ENCODE assay signal across 16 cellular contexts in genomic region chr3:25165306-25165705, GRCh38.
"Had no signal": no experiment of that assay in that cellular context is flagged by ENCODE, and none has a peak within 500 bp of the region (broad histone marks: within the 10 kb centered on the region; RNA-seq: fewer than 3 reads in every experiment).

No MANE protein-coding gene starts in this region.

- H3K4me1 ChIP-seq: foreskin keratinocyte, left lung, lower lobe of right lung had no signal

- H3K36me3 ChIP-seq: esophagus muscularis mucosa, gastroesophageal sphincter, heart left ventricle, left lung, lower lobe of right lung had no signal

- H3K27ac ChIP-seq: coronary artery, dorsolateral prefrontal cortex, esophagus muscularis mucosa, foreskin keratinocyte, gastroesophageal sphincter, heart left ventricle, left lung, lower lobe of right lung had no signal

- DNase-seq: dermis blood vessel endothelial cell; dorsolateral prefrontal cortex; effector CD4-positive, alpha-beta T cell; effector memory CD4-positive, alpha-beta T cell; foreskin keratinocyte; heart left ventricle; hippocampal formation; left cardiac atrium; left lung; left ventricle myocardium superior; lower lobe of right lung; mesenchymal stem cell; midbrain had no signal

- H3K4me3 ChIP-seq: coronary artery, dorsolateral prefrontal cortex, esophagus muscularis mucosa, gastroesophageal sphincter, heart left ventricle, left lung, lower lobe of right lung had no signal

- H3K27me3 ChIP-seq: esophagus muscularis mucosa, foreskin keratinocyte, gastroesophageal sphincter, heart left ventricle, left lung had no signal

- ATAC-seq: foreskin keratinocyte, gastroesophageal sphincter, heart left ventricle, left cardiac atrium, left lung, left ventricle myocardium superior, lower lobe of right lung had no signal
